In genomic region chr5:124706729-124707361, GRCh38 we compare ENCODE assay signal across 8 cellular contexts. TPM values are rescaled to one million over a fixed set of nuclear protein-coding genes. Genes with fewer than 3 reads are reported as not detected.
A peak's percentile ranks its signal among the peaks of the same experiment; 100 is the strongest.
DNase-seq lines count a peak whose midpoint lies in the region; ATAC-seq and TF ChIP-seq lines count a peak whose summit lies in the region.

No MANE protein-coding gene starts in this region.

- no peaks in the 10 kb centered on the region for H3K79me2 ChIP-seq in PC-9 (ENCODE audit: low read depth)

- H3K27ac ChIP-seq in HUES64 (ENCODE audit: low read depth, low read length): peak overlapping the region; percentile 22; the same call in 1 of the 2 replicates
- H3K27ac ChIP-seq in subcutaneous abdominal adipose tissue (ENCODE audit: low read depth, low read length): no peak overlapping the region
- H3K27ac ChIP-seq in PC-9: no peak overlapping the region
- no peak overlapping the region for H3K27ac ChIP-seq in vagina

- intact Hi-C loops in left ventricle myocardium superior (cut with micrococcal nuclease): no loop called here
- intact Hi-C loops in PC-9 (cut with micrococcal nuclease; ENCODE audit: unreplicated experiment): no loop called here
- intact Hi-C loops in vagina (cut with DNase I): no loop called here

- H3K36me3 ChIP-seq in HUES64 (ENCODE audit: insufficient read depth, low read length): no peaks in the 10 kb centered on the region
- no peaks in the 10 kb centered on the region for H3K36me3 ChIP-seq in subcutaneous abdominal adipose tissue (ENCODE audit: control insufficient read depth in 5 of 5, insufficient read depth in 5 of 5, low read length in 5 of 5)
- no peaks in the 10 kb centered on the region for H3K36me3 ChIP-seq in PC-9 (ENCODE audit: low read depth)
- no peaks in the 10 kb centered on the region for H3K36me3 ChIP-seq in vagina

- H4K20me1 ChIP-seq in PC-9 (ENCODE audit: insufficient read depth): no peaks in the 10 kb centered on the region

- TF ChIP-seq POLR2A in vagina (IDR thresholded peaks at IDR 0.05): no peak

- WGBS in HUES64: 26% methylated on average over 13 of the region's 13 CpGs

- no peak overlapping the region for H3K9ac ChIP-seq in HUES64 (ENCODE audit: low read depth, low read length)
- no peak overlapping the region for H3K9ac ChIP-seq in subcutaneous abdominal adipose tissue (ENCODE audit: low read length in 5 of 5)

- H3K4me3 ChIP-seq in HUES64 (ENCODE audit: low read length) (0 out of 2 replicates have a peak overlapping the region, but pooled peaks have one; percentile 4), subcutaneous abdominal adipose tissue (ENCODE audit: low read depth in 1 of 5, low read length in 5 of 5) (peak overlapping the region in 4 of 5 donors; percentile 1 to 54 (median 21)), PC-9 (no peak overlapping the region), vagina (peak overlapping the region in 1 of 2 donors; percentile 30)

- H3K9me3 ChIP-seq in HUES64 (ENCODE audit: insufficient read depth, low read depth, low read length) (no peaks in the 10 kb centered on the region), subcutaneous abdominal adipose tissue (ENCODE audit: control insufficient read depth in 5 of 5, low read length in 5 of 5) (no peaks in the 10 kb centered on the region), PC-9 (ENCODE audit: insufficient read depth, low read depth) (no peaks in the 10 kb centered on the region), vagina (no peaks in the 10 kb centered on the region)

- H3K9me2 ChIP-seq in PC-9 (ENCODE audit: insufficient read depth): no peaks in the 10 kb centered on the region

- POLR2A ChIA-PET in PC-9 (lab: Charles Lee; ENCODE audit: unreplicated experiment): no interaction called here

- BruUV-seq in PC-9 (replicated peaks; lab: Mats Ljungman, UMichigan): no TSS peak

- peak; percentile 72 for ATAC-seq in left ventricle myocardium superior

- H3K27me3 ChIP-seq in HUES64 (ENCODE audit: insufficient read depth, low read length): no peaks in the 10 kb centered on the region
- no peaks in the 10 kb centered on the region for H3K27me3 ChIP-seq in subcutaneous abdominal adipose tissue (ENCODE audit: control insufficient read depth in 5 of 5, insufficient read depth in 4 of 5, low read length in 5 of 5)
- H3K27me3 ChIP-seq in PC-9 (ENCODE audit: insufficient read depth, low read depth): no peaks in the 10 kb centered on the region
- no peaks in the 10 kb centered on the region for H3K27me3 ChIP-seq in vagina

- no peaks in the 10 kb centered on the region for H3F3A ChIP-seq in PC-9 (ENCODE audit: insufficient read depth, low read depth)

- DNase-seq in left ventricle myocardium superior: peak; percentile 70
- no peak for DNase-seq in 8988T
- no peak for DNase-seq in PC-9
- DNase-seq in vagina (ENCODE audit: extremely low spot score in 2 of 2): no peak
- no peak for DNase-seq in Kasumi-1 (lab: John Stamatoyannopoulos, UW)

- no peak overlapping the region for H2AFZ ChIP-seq in PC-9

- H3K4me1 ChIP-seq in HUES64 (ENCODE audit: insufficient read depth, low read length) (peaks cover 89% of the 10 kb centered on the region), subcutaneous abdominal adipose tissue (ENCODE audit: control insufficient read depth in 5 of 5, insufficient read depth in 5 of 5, low read length in 5 of 5) (peaks cover 4 to 44% (median 30%) of the 10 kb centered on the region in 5 donors), PC-9 (replicated peaks; ENCODE audit: insufficient read depth) (no peaks in the 10 kb centered on the region), vagina (peaks cover 33% of the 10 kb centered on the region)

- CTCF ChIA-PET in PC-9 (lab: Charles Lee): no interaction called here

- TF ChIP-seq CTCF in PC-9 (conservative IDR thresholded peaks at IDR 0.05): no peak
- TF ChIP-seq CTCF in vagina (IDR thresholded peaks at IDR 0.05): no peak

- H3K4me2 ChIP-seq in PC-9: no peak overlapping the region

TF ChIP-seq in PFSK-1, 5 proteins besides CTCF, POLR2A, EP300 and RAD21:
- no peak for TF ChIP-seq FOXP2 (optimal IDR thresholded peaks at IDR 0.05; ENCODE audit: borderline replicate concordance, extremely low read depth, extremely low read length, insufficient read depth)
- TF ChIP-seq REST (IDR thresholded peaks at IDR 0.05; ENCODE audit: insufficient read depth in 1 of 2, low read depth in 2 of 2, low read length in 2 of 2): no peak
- TF ChIP-seq SIN3A (IDR thresholded peaks at IDR 0.05; ENCODE audit: borderline replicate concordance, insufficient read depth, low read length): peak; percentile 75; the same call in 1 of the 2 replicates
- TF ChIP-seq POLR2AphosphoS5 (IDR thresholded peaks at IDR 0.05; ENCODE audit: low read depth, low read length): no peak

RNA-seq across cellular contexts. Expression of gene ZNF608, which starts 39.6 kb away (rescaled TPM):
- polyA plus RNA-seq in HUES64 (2013, experiment 1 of 2): 30.8 TPM
- polyA plus RNA-seq in HUES64 (2013, experiment 2 of 2): 38.7 TPM
- polyA plus RNA-seq in PFSK-1 (2012; ENCODE audit: insufficient read length, low read depth): 8.0 TPM
- total RNA-seq in left ventricle myocardium superior: 18.2 TPM
- total RNA-seq in PC-9 (2021): 2.8 and 5.5 TPM in 2 replicates
- 20.6 TPM for total RNA-seq in vagina
